25 cellular contexts compared by ENCODE assay signal in the genomic region with DNA sequence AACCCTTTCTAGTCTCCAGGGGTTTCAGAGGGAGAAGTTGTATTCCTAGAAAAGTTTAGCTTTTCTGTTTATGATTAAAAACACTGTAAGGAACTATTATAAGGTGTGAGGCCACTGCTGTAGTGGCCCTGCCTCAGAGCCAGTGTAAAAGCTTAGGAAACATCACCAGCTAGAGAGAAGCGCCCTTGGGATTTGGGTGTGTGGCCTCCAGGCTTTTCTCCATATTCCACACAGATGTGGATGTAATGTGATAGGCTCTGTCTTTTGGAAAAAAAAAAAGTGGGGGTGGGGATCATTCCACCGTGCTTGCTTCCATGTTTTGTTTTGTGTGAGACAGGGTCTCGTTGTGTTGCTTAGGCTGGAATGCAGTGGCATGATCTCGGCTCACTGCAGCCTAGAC.
"Had no signal": no experiment of that assay in that cellular context is flagged by ENCODE, and none has a peak within 500 bp of the region (broad histone marks: within the 10 kb centered on the region; RNA-seq: fewer than 3 reads in every experiment).

No MANE protein-coding gene starts in this region.

- H3K4me1 Mint-ChIP-seq: activated CD4-positive, alpha-beta T cell treated with anti-CD3 and anti-CD28 coated beads for 36 hours; endodermal cell; neural progenitor cell had no signal

- H3K9me3 ChIP-seq: esophagus muscularis mucosa, heart right ventricle, psoas muscle, right atrium auricular region, suprapubic skin, tibial artery, upper lobe of right lung had no signal

- DNase-seq: activated CD4-positive, alpha-beta memory T cell treated with anti-CD3 and anti-CD28 coated beads for 36 hours; activated CD4-positive, alpha-beta T cell treated with anti-CD3 and anti-CD28 coated beads for 36 hours; activated CD4-positive, CD25-positive, alpha-beta regulatory T cell; activated gamma-delta T cell treated with Interleukin-2 at 50 U/mL for 16 hours; activated naive CD4-positive, alpha-beta T cell treated with anti-CD3 and anti-CD28 coated beads, Interleukin-2, amount 50 U/mL, for 16 hours; activated T-cell treated with anti-CD3 and anti-CD28 coated beads, Interleukin-2, amount 50 U/mL, for 4 hours; amygdala; caudate nucleus; heart right ventricle; midbrain; naive thymus-derived CD4-positive, alpha-beta T cell; occipital lobe; psoas muscle; stimulated activated CD4-positive, alpha-beta T cell treated with anti-CD3 and anti-CD28 coated beads, Interleukin-15, amount 100 ng/mL, for 24 hours; stimulated activated CD4-positive, alpha-beta T cell treated with anti-CD3 and anti-CD28 coated beads, Interleukin-2, amount 100 ng/mL, for 24 hours; stimulated activated naive CD4-positive, alpha-beta T cell; tibial artery had no signal

- H3K27me3 ChIP-seq: esophagus muscularis mucosa, heart right ventricle, neural progenitor cell, right atrium auricular region, suprapubic skin, tibial artery, upper lobe of right lung had no signal

- ATAC-seq: activated CD4-positive, alpha-beta T cell treated with anti-CD3 and anti-CD28 coated beads for 36 hours; activated T-cell treated with anti-CD3 and anti-CD28 coated beads, Interleukin-2, amount 50 U/mL, for 4 hours; activated T-helper 17 cell treated with anti-CD3 and anti-CD28 coated beads, Interleukin-2, amount 50 U/mL, for 72 hours; heart right ventricle; naive thymus-derived CD4-positive, alpha-beta T cell; psoas muscle; upper lobe of right lung had no signal

- H3K9me3 Mint-ChIP-seq: activated CD4-positive, alpha-beta memory T cell treated with anti-CD3 and anti-CD28 coated beads for 36 hours; activated T-cell treated with anti-CD3 and anti-CD28 coated beads, Interleukin-2, amount 50 U/mL, for 4 hours; activated T-helper 17 cell treated with anti-CD3 and anti-CD28 coated beads, Interleukin-2, amount 50 U/mL, for 72 hours; endodermal cell; naive thymus-derived CD4-positive, alpha-beta T cell; neural progenitor cell had no signal

- H3K27ac ChIP-seq: esophagus muscularis mucosa, heart right ventricle, neural progenitor cell, parathyroid adenoma, psoas muscle, right atrium auricular region, suprapubic skin, tibial artery, upper lobe of right lung had no signal

- H3K27ac Mint-ChIP-seq: activated CD4-positive, alpha-beta memory T cell treated with anti-CD3 and anti-CD28 coated beads for 36 hours; activated CD4-positive, alpha-beta T cell treated with anti-CD3 and anti-CD28 coated beads for 36 hours; activated T-helper 17 cell treated with anti-CD3 and anti-CD28 coated beads, Interleukin-2, amount 50 U/mL, for 72 hours; neural progenitor cell had no signal

- H3K4me3 Mint-ChIP-seq: activated CD4-positive, alpha-beta memory T cell treated with anti-CD3 and anti-CD28 coated beads for 36 hours; activated CD4-positive, alpha-beta T cell treated with anti-CD3 and anti-CD28 coated beads for 36 hours; activated T-cell treated with anti-CD3 and anti-CD28 coated beads, Interleukin-2, amount 50 U/mL, for 4 hours; activated T-helper 17 cell treated with anti-CD3 and anti-CD28 coated beads, Interleukin-2, amount 50 U/mL, for 72 hours; endodermal cell; naive thymus-derived CD4-positive, alpha-beta T cell; neural progenitor cell had no signal

- H3K4me3 ChIP-seq: esophagus muscularis mucosa, heart right ventricle, neural progenitor cell, psoas muscle, right atrium auricular region, suprapubic skin, tibial artery, upper lobe of right lung had no signal

- H3K4me2 ChIP-seq: neural progenitor cell had no signal

- H3K4me1 ChIP-seq: heart right ventricle, neural progenitor cell, parathyroid adenoma, psoas muscle, right atrium auricular region, suprapubic skin, upper lobe of right lung had no signal

- H3K9ac ChIP-seq: neural progenitor cell, parathyroid adenoma had no signal

- H3K27me3 Mint-ChIP-seq: activated CD4-positive, alpha-beta memory T cell treated with anti-CD3 and anti-CD28 coated beads for 36 hours; activated CD4-positive, alpha-beta T cell treated with anti-CD3 and anti-CD28 coated beads for 36 hours; activated T-helper 17 cell treated with anti-CD3 and anti-CD28 coated beads, Interleukin-2, amount 50 U/mL, for 72 hours; naive thymus-derived CD4-positive, alpha-beta T cell had no signal

- H2AFZ ChIP-seq: neural progenitor cell, parathyroid adenoma had no signal
